21 cellular contexts compared by ENCODE assay signal in the genomic region with DNA sequence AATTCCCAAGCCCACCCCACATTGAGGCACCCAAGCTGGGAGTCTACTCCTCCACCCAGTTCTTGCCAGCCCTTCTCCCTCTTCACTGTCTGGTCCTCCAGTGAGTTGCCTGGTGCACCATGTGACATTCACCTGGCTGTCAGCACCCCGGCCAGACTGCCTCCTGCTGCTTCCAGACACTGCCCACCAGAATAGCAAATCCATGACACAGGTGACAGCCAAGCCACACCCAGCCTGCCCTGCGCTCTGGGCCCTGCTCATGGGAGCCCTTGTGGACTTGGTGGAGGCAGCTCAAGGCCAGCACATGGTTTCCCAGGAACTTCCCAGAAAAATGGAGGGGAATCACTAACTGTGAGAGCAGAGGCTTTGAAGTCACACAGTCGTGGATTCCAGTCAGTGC.
"Had no signal": no experiment of that assay in that cellular context is flagged by ENCODE, and none has a peak within 500 bp of the region (broad histone marks: within the 10 kb centered on the region; RNA-seq: fewer than 3 reads in every experiment).

No MANE protein-coding gene starts in this region.

- H3K9me3 ChIP-seq: colonic mucosa, gastrocnemius medialis, left lung, mucosa of descending colon, thoracic aorta had no signal

- H3K9me3 Mint-ChIP-seq: activated T-cell treated with anti-CD3 and anti-CD28 coated beads, Interleukin-2, amount 50 U/mL, for 72 hours; naive thymus-derived CD4-positive, alpha-beta T cell had no signal

- H3K4me1 ChIP-seq: colonic mucosa had no signal

- H3K27me3 ChIP-seq: brain microvascular endothelial cell, colonic mucosa, gastrocnemius medialis, left lung had no signal

- H3K36me3 ChIP-seq: brain microvascular endothelial cell, colonic mucosa, gastrocnemius medialis, thoracic aorta had no signal

- H3K4me3 Mint-ChIP-seq: activated T-cell treated with anti-CD3 and anti-CD28 coated beads, Interleukin-2, amount 50 U/mL, for 72 hours; memory B cell; naive thymus-derived CD4-positive, alpha-beta T cell; stimulated activated naive B cell treated with anti-CD40 and anti-IgM and Interleukin-4, amounts not matched to agents 10 μg/mL and 1 μg/mL and 100 μg/mL, for 72 hours had no signal

- H3K27ac ChIP-seq: brain microvascular endothelial cell, colonic mucosa, gastrocnemius medialis, left lung, parathyroid adenoma, thoracic aorta, VCaP had no signal

- H3K27ac Mint-ChIP-seq: activated T-cell treated with anti-CD3 and anti-CD28 coated beads, Interleukin-2, amount 50 U/mL, for 72 hours; memory B cell; naive thymus-derived CD4-positive, alpha-beta T cell; stimulated activated naive B cell treated with anti-CD40 and anti-IgM and Interleukin-4, amounts not matched to agents 10 μg/mL and 1 μg/mL and 100 μg/mL, for 72 hours had no signal

- H3K4me3 ChIP-seq: colonic mucosa, gastrocnemius medialis, left lung, mucosa of descending colon, thoracic aorta had no signal

- H3K36me3 Mint-ChIP-seq: memory B cell; naive thymus-derived CD4-positive, alpha-beta T cell; stimulated activated naive B cell treated with anti-CD40 and anti-IgM and Interleukin-4, amounts not matched to agents 10 μg/mL and 1 μg/mL and 100 μg/mL, for 72 hours had no signal

- ATAC-seq: activated T-cell treated with anti-CD3 and anti-CD28 coated beads, Interleukin-2, amount 50 U/mL, for 72 hours; gastrocnemius medialis; left lung; mucosa of descending colon; naive thymus-derived CD4-positive, alpha-beta T cell; stimulated activated naive B cell treated with anti-CD40 and anti-IgM and Interleukin-4, amounts not matched to agents 10 μg/mL and 1 μg/mL and 100 μg/mL, for 72 hours had no signal

- DNase-seq: activated CD4-positive, CD25-positive, alpha-beta regulatory T cell treated with anti-CD3 and anti-CD28 coated beads, Interleukin-2, amount 50 U/mL, for 72 hours; activated CD8-positive, alpha-beta memory T cell treated with anti-CD3 and anti-CD28 coated beads for 24 hours; activated CD8-positive, alpha-beta memory T cell treated with anti-CD3 and anti-CD28 coated beads, Interleukin-2, amount 50 U/mL, for 48 hours; activated effector memory CD4-positive, alpha-beta T cell treated with anti-CD3 and anti-CD28 coated beads, Interleukin-2, amount 50 U/mL, for 16 hours; activated naive CD4-positive, alpha-beta T cell treated with anti-CD3 and anti-CD28 coated beads, Interleukin-2, amount 50 U/mL, for 16 hours; activated T-cell treated with anti-CD3 and anti-CD28 coated beads, Interleukin-2, amount 50 U/mL, for 72 hours; aorta; brain microvascular endothelial cell; central memory CD4-positive, alpha-beta T cell; colonic mucosa; gastrocnemius medialis; head of caudate nucleus; left lung; mucosa of descending colon; naive thymus-derived CD4-positive, alpha-beta T cell; stimulated activated naive B cell treated with anti-CD40 and anti-IgM and Interleukin-4, amounts not matched to agents 10 μg/mL and 1 μg/mL and 100 μg/mL, for 72 hours; T-helper 2 cell had no signal
